Comparison of ENCODE assay signal across 19 cellular contexts in genomic region chr5:42566658-42567313, GRCh38.
DNase-seq lines count a peak whose midpoint lies in the region; ATAC-seq and TF ChIP-seq lines count a peak whose summit lies in the region.
"Had no signal": no experiment of that assay in that cellular context is flagged by ENCODE, and none has a peak within 500 bp of the region (broad histone marks: within the 10 kb centered on the region; RNA-seq: fewer than 3 reads in every experiment).

No MANE protein-coding gene starts in this region.

- H3K9ac ChIP-seq in parathyroid adenoma = no peak overlapping the region

- H3K4me1 ChIP-seq in cardiac muscle cell (ENCODE audit: low read depth) = peaks cover 26% of the 10 kb centered on the region
- H3K4me1 ChIP-seq in parathyroid adenoma = peaks cover 33% of the 10 kb centered on the region
- H3K4me1 ChIP-seq in vagina = peaks cover 28% of the 10 kb centered on the region
- H3K4me1 ChIP-seq: A549, Caco-2, uterus had no signal

- peaks cover 2% of the 10 kb centered on the region for H3K79me2 ChIP-seq in parathyroid adenoma

- H3K36me3 ChIP-seq in cardiac muscle cell (no peaks in the 10 kb centered on the region), parathyroid adenoma (ENCODE audit: control insufficient read depth, insufficient read depth, low read length) (no peaks in the 10 kb centered on the region), vagina (no peaks in the 10 kb centered on the region)
- H3K36me3 ChIP-seq: uterus had no signal

- DNase-seq in Right ventricle myocardium inferior (ENCODE audit: missing footprints) = no peak
- DNase-seq in cardiac septum (ENCODE audit: low spot score) = no peak
- DNase-seq in cardiac muscle cell (ENCODE audit: low read depth in 1 of 2, low spot score in 1 of 2) = peak in 1 of 2 donors; percentile 55
- DNase-seq in vagina (ENCODE audit: extremely low spot score in 2 of 2) = no peak
- DNase-seq in NCI-H1436 (lab: John Stamatoyannopoulos, UW) = no peak
- DNase-seq in T1000 (lab: John Stamatoyannopoulos, UW) = no peak
- no peak for DNase-seq in COR-L47 (lab: John Stamatoyannopoulos, UW)
- DNase-seq: activated CD4-positive, alpha-beta T cell treated with anti-CD3 and anti-CD28 coated beads for 36 hours; activated T-cell treated with anti-CD3 and anti-CD28 coated beads, Interleukin-2, amount 50 U/mL, for 1 hour; Caco-2; foreskin melanocyte; immature natural killer cell; NCI-H187 treated with DMSO at 0.1 percent for 48 hours; NCI-H526; RPMI8226; stimulated activated CD4-positive, alpha-beta T cell treated with anti-CD3 and anti-CD28 coated beads, Interleukin-2, amount 100 ng/mL, for 48 hours had no signal

- TF ChIP-seq POLR2A in vagina (IDR thresholded peaks at IDR 0.05) = no peak

- H3K4me3 ChIP-seq in cardiac muscle cell (no peak overlapping the region), parathyroid adenoma (ENCODE audit: low read depth, low read length) (no peak overlapping the region), vagina (no peak overlapping the region)
- H3K4me3 ChIP-seq: A549, uterus had no signal

- H3K9me3 ChIP-seq in cardiac muscle cell (ENCODE audit: low read depth) (no peaks in the 10 kb centered on the region), parathyroid adenoma (ENCODE audit: control insufficient read depth, low read length) (no peaks in the 10 kb centered on the region), vagina (no peaks in the 10 kb centered on the region)
- H3K9me3 ChIP-seq: A549, Caco-2, uterus had no signal

- peak; percentile 70 for ATAC-seq in Right ventricle myocardium inferior
- ATAC-seq: A549; activated CD4-positive, alpha-beta T cell treated with anti-CD3 and anti-CD28 coated beads for 36 hours had no signal

- peak overlapping the region; percentile 63 for H2AFZ ChIP-seq in parathyroid adenoma

- H3K4me2 ChIP-seq in parathyroid adenoma (ENCODE audit: low read length) = peak overlapping the region; percentile 21
- H3K4me2 ChIP-seq: A549 had no signal

- peak overlapping the region; percentile 65 for H3K27ac ChIP-seq in cardiac muscle cell
- peak overlapping the region; percentile 15 for H3K27ac ChIP-seq in parathyroid adenoma
- H3K27ac ChIP-seq in vagina = peak overlapping the region; percentile 25
- H3K27ac ChIP-seq: A549 had no signal

- TF ChIP-seq CTCF in cardiac muscle cell (IDR thresholded peaks at IDR 0.05; ENCODE audit: low read depth, low read length) (no peak), parathyroid adenoma (IDR thresholded peaks at IDR 0.05) (no peak), vagina (IDR thresholded peaks at IDR 0.05) (no peak)

- intact Hi-C loops in Right ventricle myocardium inferior (cut with DNase I) (loop anchor here (5.0 kb wide), 1 partner anchor 144 kb away; the partner anchor contains the start of gene GHR), cardiac septum (cut with DNase I) (no loop called here), vagina (cut with DNase I) (no loop called here)

- no peaks in the 10 kb centered on the region for H3K27me3 ChIP-seq in cardiac muscle cell
- H3K27me3 ChIP-seq in parathyroid adenoma (ENCODE audit: control insufficient read depth, insufficient read depth, low read length) = no peaks in the 10 kb centered on the region
- H3K27me3 ChIP-seq in vagina = no peaks in the 10 kb centered on the region
- H3K27me3 ChIP-seq: uterus had no signal

Comparison
In these comparisons a context has a peak if more than half of its experiments do, and no peak if none do; other contexts are left out.
1. H3K27ac ChIP-seq: peak in every context shown above with its lines; median percentile 65 in cardiac muscle cell; 25 in vagina; 15 in parathyroid adenoma.